Comparison of ENCODE assay signal across 8 cellular contexts in the genomic region with DNA sequence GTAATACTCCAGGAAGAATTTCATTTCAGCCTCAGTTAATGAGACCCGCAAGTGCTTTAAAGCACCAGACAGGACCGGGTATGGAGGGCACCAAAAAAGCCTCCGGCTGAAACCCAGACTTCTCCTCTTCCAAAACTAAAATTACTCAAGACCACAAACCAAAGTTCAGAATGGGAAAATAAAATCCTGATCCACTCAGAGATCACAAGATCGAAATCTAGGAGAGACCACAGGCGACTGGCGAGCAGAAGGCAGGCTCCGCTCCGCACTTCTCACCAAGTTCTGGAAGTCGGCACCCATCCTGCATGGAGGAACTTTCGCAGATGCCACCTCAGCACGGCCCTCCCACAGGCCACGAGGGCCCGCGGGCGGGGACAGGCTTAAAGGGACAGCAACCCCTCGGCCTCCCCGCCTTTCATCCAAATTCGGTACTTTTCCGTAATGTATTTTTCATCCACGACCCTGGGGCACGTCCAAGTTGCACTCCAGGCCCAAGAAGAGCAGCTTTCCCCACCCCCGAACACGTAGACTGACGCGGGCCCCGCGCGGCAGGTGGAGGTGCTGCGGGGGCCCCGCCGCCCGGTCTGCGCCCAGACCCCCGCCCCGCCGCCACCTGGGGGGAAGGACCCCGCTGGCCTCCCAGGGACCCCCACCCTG. TPM values are rescaled to one million over a fixed set of nuclear protein-coding genes. Genes with fewer than 3 reads are reported as not detected.
DNase-seq lines count a peak whose midpoint lies in the region; ATAC-seq, FAIRE-seq and TF ChIP-seq lines count a peak whose summit lies in the region.

No MANE protein-coding gene starts in this region.

- H3K9me3 ChIP-seq in SJSA1 (replicated peaks) (no peaks in the 10 kb centered on the region), neural progenitor cell (ENCODE audit: low read depth) (no peaks in the 10 kb centered on the region)

- ATAC-seq in HG03045 (IDR thresholded peaks at IDR 0.05; ENCODE audit: unreplicated experiment): peak; percentile 50
- peak; percentile 67 for ATAC-seq in stimulated activated naive CD8-positive, alpha-beta T cell treated with anti-CD3 and anti-CD28 coated beads, Interleukin-15, amount 100 ng/mL, for 72 hours

- H3K27me3 Mint-ChIP-seq in neural progenitor cell (ENCODE audit: insufficient read depth, low read depth): peaks cover 4% of the 10 kb centered on the region
- no peaks in the 10 kb centered on the region for H3K27me3 Mint-ChIP-seq in stimulated activated naive CD8-positive, alpha-beta T cell treated with anti-CD3 and anti-CD28 coated beads, Interleukin-15, amount 100 ng/mL, for 72 hours

- peaks cover 23% of the 10 kb centered on the region for H3K4me1 Mint-ChIP-seq in neural progenitor cell
- H3K4me1 Mint-ChIP-seq in stimulated activated naive CD8-positive, alpha-beta T cell treated with anti-CD3 and anti-CD28 coated beads, Interleukin-15, amount 100 ng/mL, for 72 hours: peaks cover 57% of the 10 kb centered on the region

- H3K4me3 ChIP-seq in SJSA1 (peak overlapping the region; percentile 97), neural progenitor cell (peak overlapping the region; percentile 87)

- H3K4me1 ChIP-seq in SJSA1 (replicated peaks) (peaks cover 35% of the 10 kb centered on the region), neural progenitor cell (no peaks in the 10 kb centered on the region)

- no peak for TF ChIP-seq CTCF in neural progenitor cell (IDR thresholded peaks at IDR 0.05)

- peaks cover 16% of the 10 kb centered on the region for H3K9me3 Mint-ChIP-seq in neural progenitor cell
- peaks cover 11 to 15% of the 10 kb centered on the region in 2 donors for H3K9me3 Mint-ChIP-seq in stimulated activated naive CD8-positive, alpha-beta T cell treated with anti-CD3 and anti-CD28 coated beads, Interleukin-15, amount 100 ng/mL, for 72 hours

- H3K36me3 Mint-ChIP-seq in neural progenitor cell: peaks cover 21% of the 10 kb centered on the region

- H3K9ac ChIP-seq in neural progenitor cell: peak overlapping the region; percentile 48

- peak overlapping the region; percentile 95 for H3K4me2 ChIP-seq in neural progenitor cell

- peak overlapping the region; percentile 92 for H3K4me3 Mint-ChIP-seq in neural progenitor cell
- peak overlapping the region; percentile 81 to 84 for H3K4me3 Mint-ChIP-seq in stimulated activated naive CD8-positive, alpha-beta T cell treated with anti-CD3 and anti-CD28 coated beads, Interleukin-15, amount 100 ng/mL, for 72 hours

- peaks cover 50% of the 10 kb centered on the region for H3K36me3 ChIP-seq in SJSA1
- H3K36me3 ChIP-seq in neural progenitor cell: no peaks in the 10 kb centered on the region

- H3K79me2 ChIP-seq in neural progenitor cell (ENCODE audit: low read depth): peaks cover 96% of the 10 kb centered on the region

- H4K20me1 ChIP-seq in neural progenitor cell (ENCODE audit: low read depth): peaks cover 79% of the 10 kb centered on the region

- peak overlapping the region; percentile 78 for H3K27ac Mint-ChIP-seq in neural progenitor cell
- H3K27ac Mint-ChIP-seq in stimulated activated naive CD8-positive, alpha-beta T cell treated with anti-CD3 and anti-CD28 coated beads, Interleukin-15, amount 100 ng/mL, for 72 hours: peak overlapping the region; percentile 78 to 91

- peaks cover 23% of the 10 kb centered on the region for H3F3A ChIP-seq in neural progenitor cell (ENCODE audit: low read depth)

- DNase-seq in DMS53 (lab: John Stamatoyannopoulos, UW) (peak; percentile 56), DMS53 treated with DMSO at 0.1 percent for 48 hours (lab: John Stamatoyannopoulos, UW; ENCODE audit: unreplicated experiment) (no peak), SJSA1 (ENCODE audit: low read depth in 1 of 2, low spot score in 2 of 2) (peak; percentile 62 to 78), frontal cortex (ENCODE audit: low spot score in 2 of 2) (peak; percentile 70 to 71), neural progenitor cell (ENCODE audit: low spot score) (peak; percentile 25)
- DNase-seq in activated naive CD4-positive, alpha-beta T cell treated with Interleukin-2 at 50 U/mL for 16 hours: peak; percentile 68
- DNase-seq in stimulated activated naive CD8-positive, alpha-beta T cell treated with anti-CD3 and anti-CD28 coated beads, Interleukin-15, amount 100 ng/mL, for 72 hours: peak; percentile 31 to 44

- no peak for FAIRE-seq in frontal cortex (lab: Jason Lieb, UNC)

- H2AFZ ChIP-seq in neural progenitor cell (replicated peaks): no peak overlapping the region

- H3K27ac ChIP-seq in SJSA1: peak overlapping the region; percentile 81
- H3K27ac ChIP-seq in neural progenitor cell: no peak overlapping the region

- no peaks in the 10 kb centered on the region for H3K27me3 ChIP-seq in SJSA1 (replicated peaks)
- H3K27me3 ChIP-seq in neural progenitor cell: no peaks in the 10 kb centered on the region

RNA-seq across cellular contexts. Expression of a gene that starts 43.7 kb away (rescaled TPM):
- 306 and 544 TPM in 2 replicates for total RNA-seq in SJSA1 (2014; rRNA removed; shearing (Covaris generic))
- total RNA-seq in frontal cortex (159 TPM), neural progenitor cell (ENCODE audit: low replicate concordance) (251 and 269 TPM in 2 replicates)

RNA-seq across cellular contexts. Expression of a gene that starts 44.0 kb away (rescaled TPM):
- 503 and 517 TPM in 2 replicates for total RNA-seq in SJSA1 (2014; rRNA removed; shearing (Covaris generic))
- total RNA-seq in frontal cortex (207 TPM), neural progenitor cell (ENCODE audit: low replicate concordance) (452 and 632 TPM in 2 replicates)
